In the genomic region with DNA sequence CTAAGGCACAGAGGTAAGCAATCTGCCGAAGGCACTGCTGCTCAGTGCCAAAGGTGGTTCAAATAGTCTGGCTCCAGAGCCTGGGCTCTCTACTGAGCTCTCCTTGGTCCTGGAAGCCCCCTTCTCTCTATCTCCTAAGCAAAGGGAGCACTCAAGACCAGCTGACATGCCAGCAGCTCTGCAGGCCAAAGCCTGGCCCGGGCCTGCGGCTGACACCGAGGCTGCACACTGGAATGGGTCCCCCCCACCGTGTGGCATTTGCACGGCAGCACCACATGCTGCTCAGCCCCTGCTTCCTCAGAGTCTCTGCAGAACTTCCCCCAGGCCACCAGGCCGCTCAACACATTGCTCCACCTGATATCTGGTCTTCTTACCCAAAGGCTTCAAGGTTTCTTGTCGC, we compare ENCODE assay signal across 1 cellular context.
TF ChIP-seq lines count a peak whose summit lies in the region.

No MANE protein-coding gene starts in this region.

TF ChIP-seq in SK-N-SH treated with all-trans-retinoic acid at 6 μM for 48 hours, 23 proteins besides CTCF, POLR2A, EP300 and RAD21 (continued from another document):
- TF ChIP-seq, protein P1, sequence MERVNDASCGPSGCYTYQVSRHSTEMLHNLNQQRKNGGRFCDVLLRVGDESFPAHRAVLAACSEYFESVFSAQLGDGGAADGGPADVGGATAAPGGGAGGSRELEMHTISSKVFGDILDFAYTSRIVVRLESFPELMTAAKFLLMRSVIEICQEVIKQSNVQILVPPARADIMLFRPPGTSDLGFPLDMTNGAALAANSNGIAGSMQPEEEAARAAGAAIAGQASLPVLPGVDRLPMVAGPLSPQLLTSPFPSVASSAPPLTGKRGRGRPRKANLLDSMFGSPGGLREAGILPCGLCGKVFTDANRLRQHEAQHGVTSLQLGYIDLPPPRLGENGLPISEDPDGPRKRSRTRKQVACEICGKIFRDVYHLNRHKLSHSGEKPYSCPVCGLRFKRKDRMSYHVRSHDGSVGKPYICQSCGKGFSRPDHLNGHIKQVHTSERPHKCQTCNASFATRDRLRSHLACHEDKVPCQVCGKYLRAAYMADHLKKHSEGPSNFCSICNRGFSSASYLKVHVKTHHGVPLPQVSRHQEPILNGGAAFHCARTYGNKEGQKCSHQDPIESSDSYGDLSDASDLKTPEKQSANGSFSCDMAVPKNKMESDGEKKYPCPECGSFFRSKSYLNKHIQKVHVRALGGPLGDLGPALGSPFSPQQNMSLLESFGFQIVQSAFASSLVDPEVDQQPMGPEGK (CRISPR knock-in tag; IDR thresholded peaks at IDR 0.05; ENCODE audit: borderline replicate concordance): no peak
- TF ChIP-seq TOX (CRISPR knock-in tag; IDR thresholded peaks at IDR 0.05; ENCODE audit: borderline replicate concordance) (no peak), ZFP3 (CRISPR knock-in tag; IDR thresholded peaks at IDR 0.05) (no peak)
